Comparison of ENCODE assay signal across 1 cellular context in the genomic region with DNA sequence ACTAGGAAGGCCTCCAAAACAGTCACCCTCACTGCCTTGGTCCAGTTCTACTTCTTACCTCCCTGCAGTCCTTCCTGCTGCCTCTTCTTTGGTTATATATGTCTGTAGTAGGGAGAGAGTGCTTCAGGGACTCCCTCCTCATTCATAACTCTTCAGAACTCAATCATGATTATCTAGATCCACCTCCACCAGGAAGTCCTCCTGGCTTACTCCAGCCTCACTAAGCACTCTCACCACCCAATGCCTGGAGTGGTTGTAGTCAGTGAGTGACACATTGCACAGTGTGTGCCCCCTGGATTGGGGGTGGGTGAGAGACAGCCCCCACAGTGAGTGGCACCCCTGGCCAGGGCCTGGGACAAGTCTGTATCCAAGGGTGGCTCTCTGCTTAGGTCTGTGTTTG.
TF ChIP-seq lines count a peak whose summit lies in the region.

No MANE protein-coding gene starts in this region.

TF ChIP-seq in K562, 482 proteins besides CTCF, POLR2A, EP300 and RAD21:
- TF ChIP-seq KDM1A (IDR thresholded peaks at IDR 0.05) = peak; percentile 65 to 83
- TF ChIP-seq PHF20 (IDR thresholded peaks at IDR 0.05; ENCODE audit: partially characterized antibody) = peak; percentile 21
- peak in 1 of 2 experiments; percentile 72; a peak in 2 of 4 replicates for TF ChIP-seq RCOR1 (IDR thresholded peaks at IDR 0.05; ENCODE audit: borderline replicate concordance in 1 of 2, low read depth in 2 of 2, low read length in 2 of 2)
- peak; percentile 92 for TF ChIP-seq BCOR (IDR thresholded peaks at IDR 0.05)
- TF ChIP-seq ZNF316 (IDR thresholded peaks at IDR 0.05) = no peak
- no peak for TF ChIP-seq KAT8 (IDR thresholded peaks at IDR 0.05; ENCODE audit: low read depth)
- peak; percentile 82; the same call in 1 of the 2 replicates for TF ChIP-seq SMARCA5 (IDR thresholded peaks at IDR 0.05)
- TF ChIP-seq ADNP (tag; IDR thresholded peaks at IDR 0.05) = 0 out of 2 replicates have a peak, but pooled peaks have one; percentile 40
- no peak for TF ChIP-seq NCOA6 (IDR thresholded peaks at IDR 0.05)
- TF ChIP-seq, protein P1, sequence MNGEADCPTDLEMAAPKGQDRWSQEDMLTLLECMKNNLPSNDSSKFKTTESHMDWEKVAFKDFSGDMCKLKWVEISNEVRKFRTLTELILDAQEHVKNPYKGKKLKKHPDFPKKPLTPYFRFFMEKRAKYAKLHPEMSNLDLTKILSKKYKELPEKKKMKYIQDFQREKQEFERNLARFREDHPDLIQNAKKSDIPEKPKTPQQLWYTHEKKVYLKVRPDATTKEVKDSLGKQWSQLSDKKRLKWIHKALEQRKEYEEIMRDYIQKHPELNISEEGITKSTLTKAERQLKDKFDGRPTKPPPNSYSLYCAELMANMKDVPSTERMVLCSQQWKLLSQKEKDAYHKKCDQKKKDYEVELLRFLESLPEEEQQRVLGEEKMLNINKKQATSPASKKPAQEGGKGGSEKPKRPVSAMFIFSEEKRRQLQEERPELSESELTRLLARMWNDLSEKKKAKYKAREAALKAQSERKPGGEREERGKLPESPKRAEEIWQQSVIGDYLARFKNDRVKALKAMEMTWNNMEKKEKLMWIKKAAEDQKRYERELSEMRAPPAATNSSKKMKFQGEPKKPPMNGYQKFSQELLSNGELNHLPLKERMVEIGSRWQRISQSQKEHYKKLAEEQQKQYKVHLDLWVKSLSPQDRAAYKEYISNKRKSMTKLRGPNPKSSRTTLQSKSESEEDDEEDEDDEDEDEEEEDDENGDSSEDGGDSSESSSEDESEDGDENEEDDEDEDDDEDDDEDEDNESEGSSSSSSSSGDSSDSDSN (IDR thresholded peaks at IDR 0.05; ENCODE audit: borderline replicate concordance in 1 of 2, low read depth in 2 of 2, low read length in 2 of 2) = no peak
- TF ChIP-seq, protein P2, sequence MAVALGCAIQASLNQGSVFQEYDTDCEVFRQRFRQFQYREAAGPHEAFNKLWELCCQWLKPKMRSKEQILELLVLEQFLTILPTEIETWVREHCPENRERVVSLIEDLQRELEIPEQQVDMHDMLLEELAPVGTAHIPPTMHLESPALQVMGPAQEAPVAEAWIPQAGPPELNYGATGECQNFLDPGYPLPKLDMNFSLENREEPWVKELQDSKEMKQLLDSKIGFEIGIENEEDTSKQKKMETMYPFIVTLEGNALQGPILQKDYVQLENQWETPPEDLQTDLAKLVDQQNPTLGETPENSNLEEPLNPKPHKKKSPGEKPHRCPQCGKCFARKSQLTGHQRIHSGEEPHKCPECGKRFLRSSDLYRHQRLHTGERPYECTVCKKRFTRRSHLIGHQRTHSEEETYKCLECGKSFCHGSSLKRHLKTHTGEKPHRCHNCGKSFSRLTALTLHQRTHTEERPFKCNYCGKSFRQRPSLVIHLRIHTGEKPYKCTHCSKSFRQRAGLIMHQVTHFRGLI (CRISPR knock-in tag; IDR thresholded peaks at IDR 0.05) = no peak
- peak; percentile 79; the same call in 1 of the 2 replicates for TF ChIP-seq PTBP1 (IDR thresholded peaks at IDR 0.05; ENCODE audit: low read depth, low read length)
- TF ChIP-seq ZNF436 (CRISPR knock-in tag; IDR thresholded peaks at IDR 0.05) = peak; percentile 94
- no peak for TF ChIP-seq ZNF121 (CRISPR knock-in tag; conservative IDR thresholded peaks at IDR 0.05)
- peak; percentile 99 for TF ChIP-seq ZFP36 (IDR thresholded peaks at IDR 0.05; ENCODE audit: low read depth, low read length, partially characterized antibody)
- TF ChIP-seq GTF3C2 (IDR thresholded peaks at IDR 0.05; ENCODE audit: borderline replicate concordance, extremely low read depth, insufficient read length) = peak; percentile 72
- TF ChIP-seq HDAC2 (IDR thresholded peaks at IDR 0.05) = 0 out of 2 replicates have a peak, but pooled peaks have one; percentile 29
- no peak for TF ChIP-seq CHD4 (IDR thresholded peaks at IDR 0.05; ENCODE audit: insufficient read depth, insufficient replicate concordance, low read depth, low read length, poor library complexity, severe bottlenecking)
- TF ChIP-seq MAFF (IDR thresholded peaks at IDR 0.05; ENCODE audit: low read length) = no peak
- 0 out of 2 replicates have a peak, but pooled peaks have one; percentile 7 for TF ChIP-seq CEBPG (CRISPR knock-in tag; IDR thresholded peaks at IDR 0.05)
- TF ChIP-seq CEBPG (tag; conservative IDR thresholded peaks at IDR 0.05 in 1 of 2, IDR thresholded peaks at IDR 0.05 in 1 of 2) = no peak
- no peak for TF ChIP-seq JUND (IDR thresholded peaks at IDR 0.05; ENCODE audit: borderline replicate concordance, low read depth, low read length)
- no peak for TF ChIP-seq JUND (tag; IDR thresholded peaks at IDR 0.05; ENCODE audit: borderline replicate concordance, low read depth, low read length)
- no peak for TF ChIP-seq CSDE1 (IDR thresholded peaks at IDR 0.05)
- peak; percentile 80 for TF ChIP-seq RBM25 (IDR thresholded peaks at IDR 0.05; ENCODE audit: low read depth, low read length, severe bottlenecking)
- no peak for TF ChIP-seq DNMT1 (IDR thresholded peaks at IDR 0.05)
